1 cellular context compared by ENCODE assay signal in the genomic region with DNA sequence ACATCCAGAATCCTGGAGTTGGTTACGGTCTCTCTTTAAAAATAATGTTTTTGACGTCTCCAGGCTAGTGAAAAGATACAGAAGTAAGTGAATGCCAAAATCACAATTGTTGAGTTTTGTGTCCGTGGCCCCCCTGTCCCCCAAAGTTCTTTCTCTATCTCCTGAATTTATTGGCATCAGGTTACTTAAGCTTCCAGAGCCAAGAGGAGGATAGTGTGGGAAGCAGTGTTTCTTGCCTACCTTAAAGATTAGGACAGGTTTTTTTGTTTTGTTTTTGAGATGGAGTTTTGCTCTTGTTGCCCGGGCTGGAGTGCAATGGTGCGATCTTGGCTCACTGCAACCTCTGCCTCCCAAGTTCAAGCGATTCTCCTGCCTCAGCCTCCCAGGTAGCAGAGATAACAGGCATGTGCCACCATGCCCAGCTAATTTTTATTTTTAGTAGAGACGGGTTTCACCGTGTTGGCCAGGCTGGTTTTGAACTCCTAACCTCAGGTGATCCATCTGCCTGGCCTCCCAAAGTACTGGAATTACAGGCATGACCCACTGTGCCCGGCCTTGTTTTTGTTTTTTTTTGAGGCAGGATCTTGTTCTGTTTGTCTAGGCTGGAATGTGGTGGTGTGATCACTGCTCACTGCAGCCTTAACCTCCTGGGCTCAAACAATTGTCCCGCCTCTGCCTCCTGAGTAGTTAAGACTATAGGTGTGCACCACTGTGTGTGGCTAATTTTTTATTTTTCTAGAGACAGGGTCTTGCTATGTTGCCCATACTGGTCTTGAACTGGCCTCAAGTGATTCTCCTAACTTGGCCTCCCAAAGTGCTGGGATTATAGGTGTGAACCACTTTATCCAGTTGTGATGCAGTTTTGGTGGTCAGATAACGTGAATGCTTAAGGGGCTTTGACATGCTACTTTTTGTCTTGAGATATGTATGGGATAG.
A peak's percentile ranks its signal among the peaks of the same experiment; 100 is the strongest.
TF ChIP-seq lines count a peak whose summit lies in the region.

No MANE protein-coding gene starts in this region.

TF ChIP-seq in GM12891, 5 proteins besides CTCF, POLR2A, EP300 and RAD21:
- TF ChIP-seq POU2F2 (IDR thresholded peaks at IDR 0.05; ENCODE audit: low read depth, low read length) (no peak), PAX5 (IDR thresholded peaks at IDR 0.05; ENCODE audit: insufficient read depth, low read length, severe bottlenecking) (no peak), POLR2AphosphoS5 (IDR thresholded peaks at IDR 0.05; ENCODE audit: low read depth, low read length) (peak; percentile 59)
TF ChIP-seq in GM12891: peak in this region for 1.
